ENCODE assay signal across 8 cellular contexts in the genomic region with DNA sequence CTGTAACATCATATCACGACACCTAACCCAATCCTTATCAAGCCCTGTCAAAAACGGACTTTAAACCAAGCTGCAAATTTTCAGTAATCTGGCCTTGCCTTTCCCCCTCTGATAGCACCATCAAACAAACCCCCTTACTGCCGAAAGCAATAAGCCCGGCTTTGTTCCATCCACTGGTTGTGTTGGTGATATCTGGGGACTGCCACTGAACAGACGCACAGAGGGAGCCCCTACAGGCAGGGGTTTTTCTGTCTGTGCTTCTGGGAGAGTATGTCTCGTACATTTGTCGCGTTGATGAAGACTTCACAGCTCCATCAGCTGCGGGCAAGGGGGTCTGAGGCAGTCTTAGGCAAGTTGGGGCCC.
DNase-seq lines count a peak whose midpoint lies in the region; ATAC-seq and TF ChIP-seq lines count a peak whose summit lies in the region.

No MANE protein-coding gene starts in this region.

- H3K27ac ChIP-seq in MM.1S (ENCODE audit: low read length), result no peak overlapping the region

- peaks cover 52% of the 10 kb centered on the region for H3K27me3 ChIP-seq in MM.1S (replicated peaks; ENCODE audit: insufficient read depth, low read length)

- no peak overlapping the region; the same call in 1 of the 2 replicates for H3K4me3 ChIP-seq in MM.1S (ENCODE audit: low read length)

- no peaks in the 10 kb centered on the region for H3K36me3 ChIP-seq in MM.1S (replicated peaks; ENCODE audit: insufficient read depth, low read length)

- no peaks in the 10 kb centered on the region for H3K27me3 Mint-ChIP-seq in dendritic cell treated with granulocyte-macrophage colony-stimulating factor and Interleukin-4, amounts not matched to agents 40 ng/mL and 50 ng/mL, for 4 days
- H3K27me3 Mint-ChIP-seq in nephron (ENCODE audit: low read depth), result peaks cover 51% of the 10 kb centered on the region

- H3K9me3 ChIP-seq in MM.1S (replicated peaks; ENCODE audit: insufficient read depth, low read length), result no peaks in the 10 kb centered on the region

- DNase-seq in MM.1S (no peak), NCI-H1092 (lab: John Stamatoyannopoulos, UW) (no peak), medulla oblongata (ENCODE audit: extremely low spot score) (no peak)
- DNase-seq in NK-92 treated with Interleukin-12 subunit alpha and Interleukin-12 subunit beta, amount 100 ng/mL, for 24 hours (lab: John Stamatoyannopoulos, UW), result no peak

- ATAC-seq in GM18498 (IDR thresholded peaks at IDR 0.05; ENCODE audit: unreplicated experiment) (peak; percentile 28), HG02571 (IDR thresholded peaks at IDR 0.05; ENCODE audit: unreplicated experiment) (no peak)

- peaks cover 51% of the 10 kb centered on the region for H3K36me3 Mint-ChIP-seq in dendritic cell treated with granulocyte-macrophage colony-stimulating factor and Interleukin-4, amounts not matched to agents 40 ng/mL and 50 ng/mL, for 4 days (ENCODE audit: low read depth)
- no peaks in the 10 kb centered on the region for H3K36me3 Mint-ChIP-seq in nephron (ENCODE audit: low read depth)

- no peaks in the 10 kb centered on the region for H3K9me2 ChIP-seq in MM.1S (replicated peaks; ENCODE audit: insufficient read depth, low read length)

- no peaks in the 10 kb centered on the region for H3K79me2 ChIP-seq in MM.1S (ENCODE audit: low read length)

- no peaks in the 10 kb centered on the region for H4K20me1 ChIP-seq in MM.1S (ENCODE audit: insufficient read depth, low read length)

- H3K4me2 ChIP-seq in MM.1S (ENCODE audit: low read depth, low read length), result peak overlapping the region; percentile 82

- peaks cover 79% of the 10 kb centered on the region for H3K4me1 Mint-ChIP-seq in dendritic cell treated with granulocyte-macrophage colony-stimulating factor and Interleukin-4, amounts not matched to agents 40 ng/mL and 50 ng/mL, for 4 days (ENCODE audit: low read depth)
- H3K4me1 Mint-ChIP-seq in nephron, result peaks cover 56% of the 10 kb centered on the region

- intact Hi-C loops in dendritic cell treated with granulocyte-macrophage colony-stimulating factor and Interleukin-4, amounts not matched to agents 40 ng/mL and 50 ng/mL, for 4 days (cut with micrococcal nuclease), result no loop called here

- H3K9me3 Mint-ChIP-seq in dendritic cell treated with granulocyte-macrophage colony-stimulating factor and Interleukin-4, amounts not matched to agents 40 ng/mL and 50 ng/mL, for 4 days, result no peaks in the 10 kb centered on the region
- no peaks in the 10 kb centered on the region for H3K9me3 Mint-ChIP-seq in nephron

- 0 out of 2 replicates have a peak, but pooled peaks cover 7% of the 10 kb centered on the region for H3K4me1 ChIP-seq in MM.1S (ENCODE audit: low read length)

- H2AFZ ChIP-seq in MM.1S (ENCODE audit: low read length), result 0 out of 2 replicates have a peak overlapping the region, but pooled peaks have one; percentile 63

- H3K9ac ChIP-seq in MM.1S (ENCODE audit: low read length), result no peak overlapping the region

- H3F3A ChIP-seq in MM.1S (ENCODE audit: insufficient read depth, low read length), result no peaks in the 10 kb centered on the region

- H3K4me3 Mint-ChIP-seq in dendritic cell treated with granulocyte-macrophage colony-stimulating factor and Interleukin-4, amounts not matched to agents 40 ng/mL and 50 ng/mL, for 4 days, result peak overlapping the region; percentile 93
- H3K4me3 Mint-ChIP-seq in nephron, result peak overlapping the region; percentile 84 to 88 (median 88)

- H3K27ac Mint-ChIP-seq in dendritic cell treated with granulocyte-macrophage colony-stimulating factor and Interleukin-4, amounts not matched to agents 40 ng/mL and 50 ng/mL, for 4 days, result peak overlapping the region; percentile 93
- H3K27ac Mint-ChIP-seq in nephron, result peak overlapping the region in 2 of 3 experiments; percentile 13 to 48

- no peak for TF ChIP-seq CTCF in MM.1S (IDR thresholded peaks at IDR 0.05; ENCODE audit: low read length)
- TF ChIP-seq CTCF in nephron (IDR thresholded peaks at IDR 0.05; ENCODE audit: unreplicated experiment in 3 of 3), result no peak
